Comparison of ENCODE assay signal across 14 cellular contexts in genomic region chr4:142773505-142773904, GRCh38.
DNase-seq lines count a peak whose midpoint lies in the region; ATAC-seq lines count a peak whose summit lies in the region.
"Had no signal": no experiment of that assay in that cellular context is flagged by ENCODE, and none has a peak within 500 bp of the region (broad histone marks: within the 10 kb centered on the region; RNA-seq: fewer than 3 reads in every experiment).

No MANE protein-coding gene starts in this region.

- no peak overlapping the region for H3K27ac Mint-ChIP-seq in activated T-cell treated with anti-CD3 and anti-CD28 coated beads, Interleukin-2, amount 50 U/mL, for 72 hours
- H3K27ac Mint-ChIP-seq in activated T-cell treated with anti-CD3 and anti-CD28 coated beads, Interleukin-2, amount 50 U/mL, for 24 hours: no peak overlapping the region
- H3K27ac Mint-ChIP-seq: B cell; CD4-positive, alpha-beta T cell; CD8-positive, alpha-beta T cell had no signal

- DNase-seq in activated T-cell treated with anti-CD3 and anti-CD28 coated beads, Interleukin-2, amount 50 U/mL, for 72 hours: no peak
- DNase-seq in activated T-cell treated with anti-CD3 and anti-CD28 coated beads, Interleukin-2, amount 50 U/mL, for 24 hours: no peak
- DNase-seq in NCI-H446 treated with DMSO at 0.1 percent for 48 hours (lab: John Stamatoyannopoulos, UW) (peak; percentile 55), superior temporal gyrus (ENCODE audit: extremely low spot score) (peak; percentile 42), GF-D8 (lab: John Stamatoyannopoulos, UW) (no peak)
- DNase-seq: 8988T; ACHN; Caco-2; Calu3; CD4-positive, alpha-beta T cell; CD8-positive, alpha-beta T cell; DMS79 treated with DMSO at 0.1 percent for 48 hours had no signal

- ATAC-seq in activated T-cell treated with anti-CD3 and anti-CD28 coated beads, Interleukin-2, amount 50 U/mL, for 72 hours (replicated peaks in 1 of 2): peak; percentile 44 to 46
- no peak for ATAC-seq in GM19463 (IDR thresholded peaks at IDR 0.05; ENCODE audit: unreplicated experiment)
- ATAC-seq: CD8-positive, alpha-beta T cell had no signal

- no peak overlapping the region for H3K4me3 Mint-ChIP-seq in activated T-cell treated with anti-CD3 and anti-CD28 coated beads, Interleukin-2, amount 50 U/mL, for 72 hours
- no peak overlapping the region for H3K4me3 Mint-ChIP-seq in activated T-cell treated with anti-CD3 and anti-CD28 coated beads, Interleukin-2, amount 50 U/mL, for 24 hours
- H3K4me3 Mint-ChIP-seq: B cell; CD4-positive, alpha-beta T cell; CD8-positive, alpha-beta T cell had no signal

- H3K27me3 Mint-ChIP-seq in activated T-cell treated with anti-CD3 and anti-CD28 coated beads, Interleukin-2, amount 50 U/mL, for 72 hours (ENCODE audit: low read depth): no peaks in the 10 kb centered on the region
- H3K27me3 Mint-ChIP-seq in activated T-cell treated with anti-CD3 and anti-CD28 coated beads, Interleukin-2, amount 50 U/mL, for 24 hours: no peaks in the 10 kb centered on the region
- H3K27me3 Mint-ChIP-seq: B cell; CD4-positive, alpha-beta T cell had no signal

- H3K9me3 Mint-ChIP-seq in activated T-cell treated with anti-CD3 and anti-CD28 coated beads, Interleukin-2, amount 50 U/mL, for 72 hours: no peaks in the 10 kb centered on the region
- no peaks in the 10 kb centered on the region for H3K9me3 Mint-ChIP-seq in activated T-cell treated with anti-CD3 and anti-CD28 coated beads, Interleukin-2, amount 50 U/mL, for 24 hours
- H3K9me3 Mint-ChIP-seq: CD4-positive, alpha-beta T cell; CD8-positive, alpha-beta T cell had no signal

- H3K4me1 Mint-ChIP-seq in activated T-cell treated with anti-CD3 and anti-CD28 coated beads, Interleukin-2, amount 50 U/mL, for 72 hours (ENCODE audit: low read depth): peaks cover 17% of the 10 kb centered on the region
- peaks cover 5% of the 10 kb centered on the region for H3K4me1 Mint-ChIP-seq in activated T-cell treated with anti-CD3 and anti-CD28 coated beads, Interleukin-2, amount 50 U/mL, for 24 hours (ENCODE audit: low read depth)
- H3K4me1 Mint-ChIP-seq: B cell had no signal

- no peaks in the 10 kb centered on the region for H3K36me3 Mint-ChIP-seq in activated T-cell treated with anti-CD3 and anti-CD28 coated beads, Interleukin-2, amount 50 U/mL, for 72 hours (ENCODE audit: insufficient read depth in 2 of 2)
- H3K36me3 Mint-ChIP-seq in activated T-cell treated with anti-CD3 and anti-CD28 coated beads, Interleukin-2, amount 50 U/mL, for 24 hours (ENCODE audit: low read depth): no peaks in the 10 kb centered on the region
- H3K36me3 Mint-ChIP-seq: CD8-positive, alpha-beta T cell had no signal

Comparison
In these comparisons a context has a peak if more than half of its experiments do, and no peak if none do; other contexts are left out.
1. DNase-seq: peak in NCI-H446 treated with DMSO at 0.1 percent for 48 hours (single experiment) and superior temporal gyrus (single experiment); none in activated T-cell treated with anti-CD3 and anti-CD28 coated beads, Interleukin-2, amount 50 U/mL, for 72 hours (0 of 2), activated T-cell treated with anti-CD3 and anti-CD28 coated beads, Interleukin-2, amount 50 U/mL, for 24 hours (single experiment) and GF-D8 (single experiment).